ENCODE assay signal across 23 cellular contexts in genomic region chr1:115783311-115783710, GRCh38. TPM values are rescaled to one million over a fixed set of nuclear protein-coding genes. Genes with fewer than 3 reads are reported as not detected.
DNase-seq lines count a peak whose midpoint lies in the region; ATAC-seq and TF ChIP-seq lines count a peak whose summit lies in the region.
"Had no signal": no experiment of that assay in that cellular context is flagged by ENCODE, and none has a peak within 500 bp of the region (broad histone marks: within the 10 kb centered on the region; RNA-seq: fewer than 3 reads in every experiment).

No MANE protein-coding gene starts in this region.

- H4K20me1 ChIP-seq in mammary epithelial cell (ENCODE audit: insufficient read depth, low read length) (no peaks in the 10 kb centered on the region), neural progenitor cell (ENCODE audit: low read depth) (no peaks in the 10 kb centered on the region)

- no peak overlapping the region for H2AFZ ChIP-seq in mammary epithelial cell (ENCODE audit: low read depth, low read length)
- no peak overlapping the region for H2AFZ ChIP-seq in neural progenitor cell (replicated peaks)

- H3K4me3 Mint-ChIP-seq in neural progenitor cell: no peak overlapping the region
- H3K4me3 Mint-ChIP-seq: activated naive CD4-positive, alpha-beta T cell treated with anti-CD3 and anti-CD28 coated beads, Interleukin-2, amount 50 U/mL, for 24 hours; CD14-positive monocyte; naive B cell; stimulated activated memory B cell treated with anti-CD40 and anti-IgM and Interleukin-4, amounts not matched to agents 10 μg/mL and 1 μg/mL and 100 μg/mL, for 72 hours had no signal

- no peaks in the 10 kb centered on the region for H3F3A ChIP-seq in neural progenitor cell (ENCODE audit: low read depth)

- TF ChIP-seq EP300 in Ishikawa (IDR thresholded peaks at IDR 0.05; ENCODE audit: borderline replicate concordance): no peak

- H3K4me3 ChIP-seq in mammary epithelial cell (replicated peaks in 1 of 3; ENCODE audit: insufficient read depth in 1 of 3, low read depth in 2 of 3, low read length in 3 of 3) (no peak overlapping the region), mesodermal cell (ENCODE audit: extremely low read depth, insufficient read depth, low read length, poor library complexity, severe bottlenecking) (no peak overlapping the region), neural progenitor cell (no peak overlapping the region)
- H3K4me3 ChIP-seq: left ventricle myocardium inferior, prostate gland had no signal

- no peaks in the 10 kb centered on the region for H3K9me3 ChIP-seq in mammary epithelial cell (replicated peaks; ENCODE audit: insufficient read depth, low read length)
- no peaks in the 10 kb centered on the region for H3K9me3 ChIP-seq in mesodermal cell (ENCODE audit: control insufficient read depth, low read length)
- peaks cover 6% of the 10 kb centered on the region for H3K9me3 ChIP-seq in neural progenitor cell (ENCODE audit: low read depth)
- H3K9me3 ChIP-seq: prostate gland had no signal

- TF ChIP-seq CTCF in mammary epithelial cell (conservative IDR thresholded peaks at IDR 0.05 in 1 of 2, IDR thresholded peaks at IDR 0.05 in 1 of 2; ENCODE audit: extremely low read depth in 1 of 2, insufficient read depth in 1 of 2, low read depth in 1 of 2, low read length in 2 of 2) (no peak), neural progenitor cell (IDR thresholded peaks at IDR 0.05) (no peak)

- in situ Hi-C loops in mammary epithelial cell (cut with MboI; ENCODE audit: low sequenced_read_pairs in 2 of 2): no loop called here

- H3K4me1 ChIP-seq in mammary epithelial cell (ENCODE audit: insufficient read depth, low read length): peaks cover 31% of the 10 kb centered on the region
- peaks cover 28% of the 10 kb centered on the region for H3K4me1 ChIP-seq in mesodermal cell (ENCODE audit: control insufficient read depth, insufficient read depth, low read length, poor library complexity, severe bottlenecking)
- H3K4me1 ChIP-seq in neural progenitor cell: no peaks in the 10 kb centered on the region
- H3K4me1 ChIP-seq: prostate gland had no signal

- H3K27me3 Mint-ChIP-seq in neural progenitor cell (ENCODE audit: insufficient read depth, low read depth): peaks cover 4% of the 10 kb centered on the region

- DNase-seq in mammary epithelial cell (no peak), NCI-H128 (lab: John Stamatoyannopoulos, UW; ENCODE audit: unreplicated experiment) (no peak), neural progenitor cell (ENCODE audit: low spot score) (no peak), NCI-H146 (lab: John Stamatoyannopoulos, UW) (no peak)
- DNase-seq: DMS79, glutamatergic neuron, Karpas-422, left ventricle myocardium inferior, naive B cell, NCI-H2107, SIG-M5, substantia nigra, T-helper 9 cell had no signal

- CTCF ChIA-PET in mammary epithelial cell (lab: Charles Lee; ENCODE audit: low non-redundant PET): interaction anchor here (0.6 kb wide), 1 partner anchor 10 kb away, joined by 3 read pairs; no protein-coding TSS in a partner anchor

- no peak for TF ChIP-seq RAD21 in Ishikawa (IDR thresholded peaks at IDR 0.05; ENCODE audit: low read depth)

- H3K36me3 Mint-ChIP-seq in neural progenitor cell: no peaks in the 10 kb centered on the region
- H3K36me3 Mint-ChIP-seq: CD14-positive monocyte; naive B cell; stimulated activated memory B cell treated with anti-CD40 and anti-IgM and Interleukin-4, amounts not matched to agents 10 μg/mL and 1 μg/mL and 100 μg/mL, for 72 hours had no signal

- TSS peak; percentile 52 for BruUV-seq in mammary epithelial cell (replicated peaks; lab: Mats Ljungman, UMichigan)

- intact Hi-C loops in mammary epithelial cell (cut with micrococcal nuclease): loop anchor here (1.0 kb wide), 1 partner anchor 12 kb away; no protein-coding TSS in a partner anchor

- H3K36me3 ChIP-seq in mammary epithelial cell (ENCODE audit: insufficient read depth, low read length): no peaks in the 10 kb centered on the region
- H3K36me3 ChIP-seq in mesodermal cell (ENCODE audit: control insufficient read depth, insufficient read depth, low read length): no peaks in the 10 kb centered on the region
- no peaks in the 10 kb centered on the region for H3K36me3 ChIP-seq in neural progenitor cell
- H3K36me3 ChIP-seq: left ventricle myocardium inferior, prostate gland had no signal

- H3K27ac ChIP-seq in mammary epithelial cell (ENCODE audit: insufficient read depth, low read depth, low read length): peak overlapping the region; percentile 97
- peak overlapping the region; percentile 96 for H3K27ac ChIP-seq in mesodermal cell (ENCODE audit: low read depth, low read length, severe bottlenecking)
- H3K27ac ChIP-seq in neural progenitor cell: no peak overlapping the region
- H3K27ac ChIP-seq: left ventricle myocardium inferior had no signal

- peaks cover 7% of the 10 kb centered on the region for H3K9me3 Mint-ChIP-seq in neural progenitor cell

- no peak overlapping the region for H3K27ac Mint-ChIP-seq in neural progenitor cell
- H3K27ac Mint-ChIP-seq: activated naive CD4-positive, alpha-beta T cell treated with anti-CD3 and anti-CD28 coated beads, Interleukin-2, amount 50 U/mL, for 24 hours; CD14-positive monocyte; stimulated activated memory B cell treated with anti-CD40 and anti-IgM and Interleukin-4, amounts not matched to agents 10 μg/mL and 1 μg/mL and 100 μg/mL, for 72 hours had no signal

- dilution Hi-C loops in mammary epithelial cell (cut with HindIII; ENCODE audit: low sequenced_read_pairs): no loop called here

- H3K27me3 ChIP-seq in mammary epithelial cell (ENCODE audit: insufficient read depth, low read length) (no peaks in the 10 kb centered on the region), neural progenitor cell (no peaks in the 10 kb centered on the region)

- H3K4me1 Mint-ChIP-seq in neural progenitor cell: peaks cover 3% of the 10 kb centered on the region
- H3K4me1 Mint-ChIP-seq: activated naive CD4-positive, alpha-beta T cell treated with anti-CD3 and anti-CD28 coated beads, Interleukin-2, amount 50 U/mL, for 24 hours; CD14-positive monocyte; naive B cell; stimulated activated memory B cell treated with anti-CD40 and anti-IgM and Interleukin-4, amounts not matched to agents 10 μg/mL and 1 μg/mL and 100 μg/mL, for 72 hours had no signal

- ATAC-seq in GM21723 (IDR thresholded peaks at IDR 0.05; ENCODE audit: unreplicated experiment): no peak
- ATAC-seq: Panc1; stimulated activated memory B cell treated with anti-CD40 and anti-IgM and Interleukin-4, amounts not matched to agents 10 μg/mL and 1 μg/mL and 100 μg/mL, for 72 hours had no signal

- H3K9ac ChIP-seq in mammary epithelial cell (ENCODE audit: insufficient read depth, low read length): peak overlapping the region; percentile 5
- no peak overlapping the region for H3K9ac ChIP-seq in neural progenitor cell

- no peaks in the 10 kb centered on the region for H3K79me2 ChIP-seq in mammary epithelial cell (ENCODE audit: insufficient read depth, low read length)
- no peaks in the 10 kb centered on the region for H3K79me2 ChIP-seq in neural progenitor cell (ENCODE audit: low read depth)

- H3K4me2 ChIP-seq in mammary epithelial cell (ENCODE audit: insufficient read depth, low read depth, low read length): peak overlapping the region; percentile 34
- H3K4me2 ChIP-seq in neural progenitor cell: no peak overlapping the region

TF ChIP-seq in Ishikawa, 13 proteins besides CTCF, POLR2A, EP300 and RAD21:
- no peak for TF ChIP-seq CREB1 (IDR thresholded peaks at IDR 0.05; ENCODE audit: low read depth)
- TF ChIP-seq MAX (IDR thresholded peaks at IDR 0.05): 0 out of 2 replicates have a peak, but pooled peaks have one; percentile 2
- no peak for TF ChIP-seq FOXM1 (IDR thresholded peaks at IDR 0.05; ENCODE audit: borderline replicate concordance, low read depth)
- TF ChIP-seq YY1 (IDR thresholded peaks at IDR 0.05; ENCODE audit: low read depth): no peak
- TF ChIP-seq TCF12 (IDR thresholded peaks at IDR 0.05; ENCODE audit: low read depth): no peak

RNA-seq across cellular contexts. Expression of gene CASQ2, which starts 14.8 kb away (rescaled TPM):
- not detected for total RNA-seq in mammary epithelial cell
- polyA plus RNA-seq in mammary epithelial cell: not detected
- polyA minus RNA-seq in mammary epithelial cell: not detected
- 0.15 TPM for polyA plus RNA-seq in mesodermal cell (2013, experiment 1 of 2)
- polyA plus RNA-seq in mesodermal cell (2013, experiment 2 of 2): not detected
- total RNA-seq in neural progenitor cell (ENCODE audit: low replicate concordance): not detected in 2 replicates
- total RNA-seq: bronchial epithelial cell, endothelial cell of umbilical vein had no signal
- polyA plus RNA-seq: CD14-positive monocyte, endothelial cell of umbilical vein had no signal

RNA-seq across cellular contexts. Expression of gene NHLH2, which starts 57.6 kb away (rescaled TPM):
- total RNA-seq in mammary epithelial cell (1 to 10 TPM in 1 of 2 donors, not detected in 1; 1.0 TPM), neural progenitor cell (ENCODE audit: low replicate concordance) (0.17 and 0.56 TPM in 2 replicates)
- 0.02 TPM for polyA plus RNA-seq in mammary epithelial cell
- polyA minus RNA-seq in mammary epithelial cell: not detected
- 1.8 TPM for polyA plus RNA-seq in mesodermal cell (2013, experiment 1 of 2)
- 1.1 TPM for polyA plus RNA-seq in mesodermal cell (2013, experiment 2 of 2)
- total RNA-seq: endothelial cell of umbilical vein, left ventricle myocardium inferior had no signal
- polyA plus RNA-seq: CD14-positive monocyte, endothelial cell of umbilical vein had no signal
